8 cellular contexts compared by ENCODE assay signal in genomic region chr4:48483006-48483776, GRCh38. TPM values are rescaled to one million over a fixed set of nuclear protein-coding genes. Genes with fewer than 3 reads are reported as not detected.
A peak's percentile ranks its signal among the peaks of the same experiment; 100 is the strongest.
DNase-seq lines count a peak whose midpoint lies in the region; ATAC-seq, FAIRE-seq and TF ChIP-seq lines count a peak whose summit lies in the region.

A gene with protein sequence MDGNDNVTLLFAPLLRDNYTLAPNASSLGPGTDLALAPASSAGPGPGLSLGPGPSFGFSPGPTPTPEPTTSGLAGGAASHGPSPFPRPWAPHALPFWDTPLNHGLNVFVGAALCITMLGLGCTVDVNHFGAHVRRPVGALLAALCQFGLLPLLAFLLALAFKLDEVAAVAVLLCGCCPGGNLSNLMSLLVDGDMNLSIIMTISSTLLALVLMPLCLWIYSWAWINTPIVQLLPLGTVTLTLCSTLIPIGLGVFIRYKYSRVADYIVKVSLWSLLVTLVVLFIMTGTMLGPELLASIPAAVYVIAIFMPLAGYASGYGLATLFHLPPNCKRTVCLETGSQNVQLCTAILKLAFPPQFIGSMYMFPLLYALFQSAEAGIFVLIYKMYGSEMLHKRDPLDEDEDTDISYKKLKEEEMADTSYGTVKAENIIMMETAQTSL (plus strand): TSS chr4:48483343. CDS start chr4:48483562, 219 bp downstream.

- no peaks in the 10 kb centered on the region for H3K9me1 ChIP-seq in keratinocyte (ENCODE audit: control insufficient read depth, extremely low read depth, insufficient read depth, low read length)

- TF ChIP-seq POLR2A in NB4 (IDR thresholded peaks at IDR 0.05; ENCODE audit: extremely low read depth, insufficient read length) (no peak), GM18505 (IDR thresholded peaks at IDR 0.05; ENCODE audit: borderline replicate concordance, extremely low read depth, insufficient read depth, insufficient read length) (no peak)

- TF ChIP-seq CTCF in NB4 (IDR thresholded peaks at IDR 0.05; ENCODE audit: low read depth, low read length) (no peak), keratinocyte (optimal IDR thresholded peaks at IDR 0.05 in 1 of 3, IDR thresholded peaks at IDR 0.05 in 1 of 3, conservative IDR thresholded peaks at IDR 0.05 in 1 of 3; ENCODE audit: extremely low read depth in 1 of 3, insufficient read depth in 2 of 3, low read length in 3 of 3) (no peak), tibial artery (IDR thresholded peaks at IDR 0.05) (no peak)

- intact Hi-C loops in tibial artery (cut with DNase I; ENCODE audit: low total_unique reads): no loop called here

- H3K36me3 ChIP-seq in ES-I3 (ENCODE audit: insufficient read depth, low read length) (no peaks in the 10 kb centered on the region), keratinocyte (ENCODE audit: control insufficient read depth in 2 of 2, extremely low read depth in 1 of 2, insufficient read depth in 2 of 2, low read length in 2 of 2) (no peaks in the 10 kb centered on the region), tibial artery (no peaks in the 10 kb centered on the region)

- peak within 1 kb of the TSS; percentile 6 for H2AFZ ChIP-seq in keratinocyte (ENCODE audit: control insufficient read depth, low read length)

- H3K27ac ChIP-seq in keratinocyte (ENCODE audit: control insufficient read depth, insufficient read depth, low read length): no peak within 1 kb of the TSS
- no peak within 1 kb of the TSS for H3K27ac ChIP-seq in tibial artery

- DNase-seq in NB4 (ENCODE audit: low read depth) (peak; percentile 48), keratinocyte (ENCODE audit: low read depth, low spot score) (no peak), tibial artery (no peak)
- DNase-seq in activated T-cell treated with anti-CD3 and anti-CD28 coated beads, Interleukin-2, amount 50 U/mL, for 48 hours: peak; percentile 41 to 42
- no peak for DNase-seq in stimulated activated CD8-positive, alpha-beta memory T cell treated with anti-CD3 and anti-CD28 coated beads, Interleukin-4, amount 100 ng/mL, for 48 hours

- H3K4me2 ChIP-seq in keratinocyte (ENCODE audit: control insufficient read depth, extremely low read depth, insufficient read depth, low read depth, low read length): peak within 1 kb of the TSS; percentile 10

- no peaks in the 10 kb centered on the region for H3K79me2 ChIP-seq in keratinocyte (ENCODE audit: control insufficient read depth, insufficient read depth, low read length)

- H3K4me3 ChIP-seq in NB4 (ENCODE audit: low read depth, low read length) (peak within 1 kb of the TSS; percentile 46), keratinocyte (ENCODE audit: control insufficient read depth in 2 of 3, extremely low read depth in 1 of 3, insufficient read depth in 2 of 3, low read depth in 1 of 3, low read length in 3 of 3) (no peak within 1 kb of the TSS), tibial artery (peak within 1 kb of the TSS; percentile 11 to 47)

- peaks cover 3% of the 10 kb centered on the region; the same call in 1 of the 2 replicates for H3K4me1 ChIP-seq in ES-I3 (ENCODE audit: insufficient read depth, low read length)
- H3K4me1 ChIP-seq in keratinocyte (ENCODE audit: control insufficient read depth, extremely low read depth, insufficient read depth, low read length): no peaks in the 10 kb centered on the region
- H3K4me1 ChIP-seq in tibial artery: peaks cover 0 to 16% (median 9%) of the 10 kb centered on the region in 4 donors

- no peak for ATAC-seq in esophagus mucosa
- ATAC-seq in GM18505 (IDR thresholded peaks at IDR 0.05; ENCODE audit: unreplicated experiment): no peak

- peak within 1 kb of the TSS; percentile 53; the same call in 1 of the 2 replicates for H3K9ac ChIP-seq in ES-I3 (ENCODE audit: low read depth, low read length)
- H3K9ac ChIP-seq in keratinocyte (ENCODE audit: control insufficient read depth, extremely low read depth, insufficient read depth, low read length): no peak within 1 kb of the TSS

- peaks cover 45% of the 10 kb centered on the region for H3K27me3 ChIP-seq in keratinocyte (ENCODE audit: control insufficient read depth, extremely low read depth, insufficient read depth, low read length)
- H3K27me3 ChIP-seq in tibial artery: peaks cover 0 to 42% of the 10 kb centered on the region in 2 donors

- dilution Hi-C loops in keratinocyte (cut with MboI; ENCODE audit: extremely low pct_ligation_motif_present, low sequenced_read_pairs): no loop called here

- FAIRE-seq in keratinocyte (lab: Jason Lieb, UNC): no peak

- no peaks in the 10 kb centered on the region for H3K9me3 ChIP-seq in ES-I3 (ENCODE audit: control insufficient read depth, insufficient read depth, low read length)
- H3K9me3 ChIP-seq in keratinocyte (ENCODE audit: control insufficient read depth, low read depth, low read length): peaks cover 6% of the 10 kb centered on the region
- no peaks in the 10 kb centered on the region for H3K9me3 ChIP-seq in tibial artery

- no peaks in the 10 kb centered on the region for H4K20me1 ChIP-seq in keratinocyte (ENCODE audit: control insufficient read depth, extremely low read depth, insufficient read depth, low read length)

RNA-seq across cellular contexts. Expression of the gene that starts here (rescaled TPM):
- polyA plus RNA-seq in keratinocyte: 0.07 TPM in 1 of 3 replicates, not detected in the others
- polyA plus RNA-seq in keratinocyte (2011; ENCODE audit: low read depth): not detected
- not detected in 2 replicates for polyA plus RNA-seq in keratinocyte (2011; cell fraction: cytosol; rRNA removed)
- polyA plus RNA-seq in keratinocyte (2011; cell fraction: nucleus; rRNA removed): 0.12 and 0.14 TPM in 2 replicates
- polyA plus RNA-seq in keratinocyte (2012; ENCODE audit: low replicate concordance): not detected in 2 replicates
- not detected in 3 replicates for polyA minus RNA-seq in keratinocyte
- not detected for polyA minus RNA-seq in keratinocyte (2011; cell fraction: cytosol; rRNA and poly(A)+ RNA removed)
- not detected in 2 replicates for polyA minus RNA-seq in keratinocyte (2011; cell fraction: nucleus; rRNA and poly(A)+ RNA removed)
- not detected for total RNA-seq in esophagus mucosa

Comparison
In these comparisons a context has a peak if more than half of its experiments do, and no peak if none do; other contexts are left out.
1. DNase-seq: peak in NB4 (single experiment) and activated T-cell treated with anti-CD3 and anti-CD28 coated beads, Interleukin-2, amount 50 U/mL, for 48 hours (2 of 2); none in keratinocyte (single experiment), tibial artery (0 of 2) and stimulated activated CD8-positive, alpha-beta memory T cell treated with anti-CD3 and anti-CD28 coated beads, Interleukin-4, amount 100 ng/mL, for 48 hours (single experiment).
2. H3K4me3 ChIP-seq: peak in NB4 (single experiment) and tibial artery (2 of 2); none in keratinocyte (0 of 3).